In genomic region chr16:71894229-71894920, GRCh38 we compare ENCODE assay signal across 1 cellular context.
A peak's percentile ranks its signal among the peaks of the same experiment; 100 is the strongest.
TF ChIP-seq lines count a peak whose summit lies in the region.

No MANE protein-coding gene starts in this region.

TF ChIP-seq in HepG2, 621 proteins besides CTCF, POLR2A, EP300 and RAD21 (continued from another document):
- TF ChIP-seq, protein P1, sequence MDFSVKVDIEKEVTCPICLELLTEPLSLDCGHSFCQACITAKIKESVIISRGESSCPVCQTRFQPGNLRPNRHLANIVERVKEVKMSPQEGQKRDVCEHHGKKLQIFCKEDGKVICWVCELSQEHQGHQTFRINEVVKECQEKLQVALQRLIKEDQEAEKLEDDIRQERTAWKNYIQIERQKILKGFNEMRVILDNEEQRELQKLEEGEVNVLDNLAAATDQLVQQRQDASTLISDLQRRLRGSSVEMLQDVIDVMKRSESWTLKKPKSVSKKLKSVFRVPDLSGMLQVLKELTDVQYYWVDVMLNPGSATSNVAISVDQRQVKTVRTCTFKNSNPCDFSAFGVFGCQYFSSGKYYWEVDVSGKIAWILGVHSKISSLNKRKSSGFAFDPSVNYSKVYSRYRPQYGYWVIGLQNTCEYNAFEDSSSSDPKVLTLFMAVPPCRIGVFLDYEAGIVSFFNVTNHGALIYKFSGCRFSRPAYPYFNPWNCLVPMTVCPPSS (IDR thresholded peaks at IDR 0.05) = no peak
- TF ChIP-seq, protein P2, sequence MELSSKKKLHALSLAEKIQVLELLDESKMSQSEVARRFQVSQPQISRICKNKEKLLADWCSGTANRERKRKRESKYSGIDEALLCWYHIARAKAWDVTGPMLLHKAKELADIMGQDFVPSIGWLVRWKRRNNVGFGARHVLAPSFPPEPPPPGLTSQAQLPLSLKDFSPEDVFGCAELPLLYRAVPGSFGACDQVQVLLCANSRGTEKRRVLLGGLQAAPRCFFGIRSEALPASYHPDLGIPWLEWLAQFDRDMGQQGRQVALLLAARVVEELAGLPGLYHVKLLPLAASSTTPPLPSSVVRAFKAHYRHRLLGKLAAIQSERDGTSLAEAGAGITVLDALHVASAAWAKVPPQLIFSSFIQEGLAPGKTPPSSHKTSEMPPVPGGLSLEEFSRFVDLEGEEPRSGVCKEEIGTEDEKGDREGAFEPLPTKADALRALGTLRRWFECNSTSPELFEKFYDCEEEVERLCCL (CRISPR knock-in tag; IDR thresholded peaks at IDR 0.05; ENCODE audit: borderline replicate concordance) = no peak
- TF ChIP-seq HIVEP1 (CRISPR knock-in tag; IDR thresholded peaks at IDR 0.05) = no peak
- no peak for TF ChIP-seq KDM5A (IDR thresholded peaks at IDR 0.05; ENCODE audit: borderline replicate concordance, low read length)
- no peak for TF ChIP-seq SNRNP70 (IDR thresholded peaks at IDR 0.05; ENCODE audit: low read depth, low read length)
- peak; percentile 19; the same call in 1 of the 2 replicates for TF ChIP-seq STAG1 (CRISPR knock-in tag; IDR thresholded peaks at IDR 0.05)
- no peak for TF ChIP-seq ZNF574 (CRISPR knock-in tag; IDR thresholded peaks at IDR 0.05)
- no peak for TF ChIP-seq ZNF75D (CRISPR knock-in tag; IDR thresholded peaks at IDR 0.05; ENCODE audit: borderline replicate concordance)
- 0 out of 2 replicates have a peak, but pooled peaks have one; percentile 4 for TF ChIP-seq MAF1 (CRISPR knock-in tag; IDR thresholded peaks at IDR 0.05; ENCODE audit: borderline replicate concordance)
- TF ChIP-seq RBAK (CRISPR knock-in tag; IDR thresholded peaks at IDR 0.05) = no peak
- TF ChIP-seq ZNF18 (CRISPR knock-in tag; IDR thresholded peaks at IDR 0.05; ENCODE audit: insufficient replicate concordance) = peak; percentile 20
- TF ChIP-seq RXRA (CRISPR knock-in tag; IDR thresholded peaks at IDR 0.05) = no peak
- no peak for TF ChIP-seq ZNF891 (CRISPR knock-in tag; IDR thresholded peaks at IDR 0.05)
- TF ChIP-seq SIX4 (CRISPR knock-in tag; IDR thresholded peaks at IDR 0.05) = peak; percentile 68; the same call in 1 of the 2 replicates
- TF ChIP-seq XRCC5 (optimal IDR thresholded peaks at IDR 0.05; ENCODE audit: low read length) = no peak
- TF ChIP-seq, protein P3, sequence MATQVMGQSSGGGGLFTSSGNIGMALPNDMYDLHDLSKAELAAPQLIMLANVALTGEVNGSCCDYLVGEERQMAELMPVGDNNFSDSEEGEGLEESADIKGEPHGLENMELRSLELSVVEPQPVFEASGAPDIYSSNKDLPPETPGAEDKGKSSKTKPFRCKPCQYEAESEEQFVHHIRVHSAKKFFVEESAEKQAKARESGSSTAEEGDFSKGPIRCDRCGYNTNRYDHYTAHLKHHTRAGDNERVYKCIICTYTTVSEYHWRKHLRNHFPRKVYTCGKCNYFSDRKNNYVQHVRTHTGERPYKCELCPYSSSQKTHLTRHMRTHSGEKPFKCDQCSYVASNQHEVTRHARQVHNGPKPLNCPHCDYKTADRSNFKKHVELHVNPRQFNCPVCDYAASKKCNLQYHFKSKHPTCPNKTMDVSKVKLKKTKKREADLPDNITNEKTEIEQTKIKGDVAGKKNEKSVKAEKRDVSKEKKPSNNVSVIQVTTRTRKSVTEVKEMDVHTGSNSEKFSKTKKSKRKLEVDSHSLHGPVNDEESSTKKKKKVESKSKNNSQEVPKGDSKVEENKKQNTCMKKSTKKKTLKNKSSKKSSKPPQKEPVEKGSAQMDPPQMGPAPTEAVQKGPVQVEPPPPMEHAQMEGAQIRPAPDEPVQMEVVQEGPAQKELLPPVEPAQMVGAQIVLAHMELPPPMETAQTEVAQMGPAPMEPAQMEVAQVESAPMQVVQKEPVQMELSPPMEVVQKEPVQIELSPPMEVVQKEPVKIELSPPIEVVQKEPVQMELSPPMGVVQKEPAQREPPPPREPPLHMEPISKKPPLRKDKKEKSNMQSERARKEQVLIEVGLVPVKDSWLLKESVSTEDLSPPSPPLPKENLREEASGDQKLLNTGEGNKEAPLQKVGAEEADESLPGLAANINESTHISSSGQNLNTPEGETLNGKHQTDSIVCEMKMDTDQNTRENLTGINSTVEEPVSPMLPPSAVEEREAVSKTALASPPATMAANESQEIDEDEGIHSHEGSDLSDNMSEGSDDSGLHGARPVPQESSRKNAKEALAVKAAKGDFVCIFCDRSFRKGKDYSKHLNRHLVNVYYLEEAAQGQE (IDR thresholded peaks at IDR 0.05; ENCODE audit: borderline replicate concordance in 1 of 2, low read depth in 1 of 2, low read length in 2 of 2) = peak in 1 of 2 experiments; percentile 12; a peak in 1 of 4 replicates
- no peak for TF ChIP-seq HDAC2 (CRISPR knock-in tag; IDR thresholded peaks at IDR 0.05)
- peak; percentile 83; the same call in 1 of the 2 replicates for TF ChIP-seq CAMTA2 (CRISPR knock-in tag; IDR thresholded peaks at IDR 0.05; ENCODE audit: borderline replicate concordance)
- TF ChIP-seq, protein P4, sequence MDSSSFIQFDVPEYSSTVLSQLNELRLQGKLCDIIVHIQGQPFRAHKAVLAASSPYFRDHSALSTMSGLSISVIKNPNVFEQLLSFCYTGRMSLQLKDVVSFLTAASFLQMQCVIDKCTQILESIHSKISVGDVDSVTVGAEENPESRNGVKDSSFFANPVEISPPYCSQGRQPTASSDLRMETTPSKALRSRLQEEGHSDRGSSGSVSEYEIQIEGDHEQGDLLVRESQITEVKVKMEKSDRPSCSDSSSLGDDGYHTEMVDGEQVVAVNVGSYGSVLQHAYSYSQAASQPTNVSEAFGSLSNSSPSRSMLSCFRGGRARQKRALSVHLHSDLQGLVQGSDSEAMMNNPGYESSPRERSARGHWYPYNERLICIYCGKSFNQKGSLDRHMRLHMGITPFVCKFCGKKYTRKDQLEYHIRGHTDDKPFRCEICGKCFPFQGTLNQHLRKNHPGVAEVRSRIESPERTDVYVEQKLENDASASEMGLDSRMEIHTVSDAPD (CRISPR knock-in tag; IDR thresholded peaks at IDR 0.05) = no peak
- no peak for TF ChIP-seq ZFP1 (CRISPR knock-in tag; IDR thresholded peaks at IDR 0.05)
